15 cellular contexts compared by ENCODE assay signal in genomic region chr15:57111002-57111401, GRCh38.
DNase-seq lines count a peak whose midpoint lies in the region; ATAC-seq and TF ChIP-seq lines count a peak whose summit lies in the region.
"Had no signal": no experiment of that assay in that cellular context is flagged by ENCODE, and none has a peak within 500 bp of the region (broad histone marks: within the 10 kb centered on the region; RNA-seq: fewer than 3 reads in every experiment).

No MANE protein-coding gene starts in this region.

- TF ChIP-seq CTCF in GM23338 (conservative IDR thresholded peaks at IDR 0.05; ENCODE audit: low read depth in 2 of 2) (peak in 1 of 2 experiments; percentile 36; a peak in 2 of 4 replicates), brain microvascular endothelial cell (IDR thresholded peaks at IDR 0.05; ENCODE audit: low read depth, low read length, missing control alignments) (peak; percentile 32), hepatocyte (IDR thresholded peaks at IDR 0.05; ENCODE audit: poor library complexity) (peak; percentile 6), type B pancreatic cell (conservative IDR thresholded peaks at IDR 0.05) (peak; percentile 43), PC-9 (conservative IDR thresholded peaks at IDR 0.05) (no peak)

- H3K9me3 ChIP-seq in hepatocyte (ENCODE audit: low read depth) = no peaks in the 10 kb centered on the region
- H3K9me3 ChIP-seq in PC-9 (ENCODE audit: insufficient read depth, low read depth) = no peaks in the 10 kb centered on the region

- no peaks in the 10 kb centered on the region for H3F3A ChIP-seq in GM23338 (replicated peaks; ENCODE audit: low read depth)
- H3F3A ChIP-seq in PC-9 (ENCODE audit: insufficient read depth, low read depth) = no peaks in the 10 kb centered on the region

- no peaks in the 10 kb centered on the region for H3K36me3 ChIP-seq in GM23338 (ENCODE audit: insufficient read depth)
- H3K36me3 ChIP-seq in brain microvascular endothelial cell (replicated peaks) = no peaks in the 10 kb centered on the region
- no peaks in the 10 kb centered on the region for H3K36me3 ChIP-seq in hepatocyte (replicated peaks; ENCODE audit: insufficient read depth, low read depth)
- H3K36me3 ChIP-seq in PC-9 (ENCODE audit: low read depth) = no peaks in the 10 kb centered on the region

- WGBS in hepatocyte (ENCODE audit: low lambda C conversion rate, missing lambda C conversion rate) = 97% methylated on average over 4 of the region's 4 CpGs

- H3K27me3 ChIP-seq in GM23338 (ENCODE audit: insufficient read depth) = no peaks in the 10 kb centered on the region
- H3K27me3 ChIP-seq in brain microvascular endothelial cell (replicated peaks) = no peaks in the 10 kb centered on the region
- no peaks in the 10 kb centered on the region for H3K27me3 ChIP-seq in hepatocyte
- H3K27me3 ChIP-seq in PC-9 (ENCODE audit: insufficient read depth, low read depth) = no peaks in the 10 kb centered on the region

- H3K27ac Mint-ChIP-seq in GM23338 (no peak overlapping the region), type B pancreatic cell (no peak overlapping the region)
- H3K27ac Mint-ChIP-seq: CD4-positive, alpha-beta T cell had no signal

- intact Hi-C loops in PC-9 (cut with micrococcal nuclease; ENCODE audit: unreplicated experiment) = no loop called here

- H3K27me3 Mint-ChIP-seq in GM23338 (ENCODE audit: insufficient read depth, low read depth, poor library complexity) (peaks cover 5% of the 10 kb centered on the region), type B pancreatic cell (no peaks in the 10 kb centered on the region)
- H3K27me3 Mint-ChIP-seq: CD4-positive, alpha-beta T cell had no signal

- H2AFZ ChIP-seq in GM23338 (no peak overlapping the region), hepatocyte (no peak overlapping the region), PC-9 (no peak overlapping the region)

- H3K36me3 Mint-ChIP-seq in GM23338 (ENCODE audit: low read depth) (peaks cover 6% of the 10 kb centered on the region; the same call in 2 of the 3 replicates), type B pancreatic cell (peaks cover 13% of the 10 kb centered on the region)

- DNase-seq in GM23338 (ENCODE audit: low spot score) (peak; percentile 41), brain microvascular endothelial cell (no peak), hepatocyte (ENCODE audit: low spot score) (no peak), type B pancreatic cell (ENCODE audit: extremely low spot score, unreplicated experiment) (no peak), NCI-H226 (no peak), PC-9 (no peak), midbrain (lab: John Stamatoyannopoulos, UW) (no peak)
- DNase-seq: activated CD4-positive, alpha-beta T cell treated with anti-CD3 and anti-CD28 coated beads for 48 hours; activated CD8-positive, alpha-beta memory T cell treated with anti-CD3 and anti-CD28 coated beads, Interleukin-2, amount 50 U/mL, for 48 hours; activated effector memory CD4-positive, alpha-beta T cell treated with anti-CD3 and anti-CD28 coated beads, Interleukin-2, amount 50 U/mL, for 16 hours; CD4-positive, alpha-beta T cell; NCI-H1417 treated with DMSO at 0.1 percent for 48 hours; NCI-H2171; occipital lobe; stimulated activated CD4-positive, alpha-beta T cell treated with anti-CD3 and anti-CD28 coated beads, Interleukin-4, amount 100 ng/mL, for 1 hour had no signal

- H3K79me2 ChIP-seq in GM23338 (replicated peaks; ENCODE audit: insufficient read depth) = peaks cover 31% of the 10 kb centered on the region
- peaks cover 53% of the 10 kb centered on the region for H3K79me2 ChIP-seq in hepatocyte
- H3K79me2 ChIP-seq in PC-9 (ENCODE audit: low read depth) = no peaks in the 10 kb centered on the region

- H4K20me1 ChIP-seq in GM23338 (replicated peaks; ENCODE audit: insufficient read depth) (no peaks in the 10 kb centered on the region), hepatocyte (ENCODE audit: insufficient read depth, poor library complexity, severe bottlenecking) (no peaks in the 10 kb centered on the region), PC-9 (ENCODE audit: insufficient read depth) (no peaks in the 10 kb centered on the region)

- peak; percentile 54 for ATAC-seq in GM23338

- H3K4me1 Mint-ChIP-seq in GM23338 (peaks cover 37% of the 10 kb centered on the region), type B pancreatic cell (ENCODE audit: unreplicated experiment) (peaks cover 17% of the 10 kb centered on the region)

- no peaks in the 10 kb centered on the region; the same call in 1 of the 2 replicates for H3K9me2 ChIP-seq in GM23338 (ENCODE audit: insufficient read depth)
- no peaks in the 10 kb centered on the region for H3K9me2 ChIP-seq in hepatocyte (replicated peaks; ENCODE audit: insufficient read depth)
- H3K9me2 ChIP-seq in PC-9 (ENCODE audit: insufficient read depth) = no peaks in the 10 kb centered on the region

- no peak overlapping the region for H3K4me2 ChIP-seq in GM23338
- H3K4me2 ChIP-seq in hepatocyte = no peak overlapping the region
- no peak overlapping the region for H3K4me2 ChIP-seq in PC-9

- BruUV-seq in PC-9 (replicated peaks; lab: Mats Ljungman, UMichigan) = no TSS peak

- in situ Hi-C loops in brain microvascular endothelial cell (cut with HindIII; ENCODE audit: low pct_ligation_motif_present, low sequenced_read_pairs) = no loop called here

- POLR2A ChIA-PET in PC-9 (lab: Charles Lee; ENCODE audit: unreplicated experiment) = no interaction called here

- H3K4me1 ChIP-seq in GM23338 (ENCODE audit: insufficient read depth) = peaks cover 22% of the 10 kb centered on the region
- no peaks in the 10 kb centered on the region for H3K4me1 ChIP-seq in hepatocyte (ENCODE audit: insufficient read depth)
- no peaks in the 10 kb centered on the region for H3K4me1 ChIP-seq in PC-9 (replicated peaks; ENCODE audit: insufficient read depth)

- H3K9me3 Mint-ChIP-seq in GM23338 (no peaks in the 10 kb centered on the region), type B pancreatic cell (peaks cover 1% of the 10 kb centered on the region)
- H3K9me3 Mint-ChIP-seq: CD4-positive, alpha-beta T cell had no signal

- CTCF ChIA-PET in PC-9 (lab: Charles Lee) = no interaction called here

- H3K4me3 ChIP-seq in GM23338 (no peak overlapping the region), brain microvascular endothelial cell (ENCODE audit: low read depth, low read length) (no peak overlapping the region), hepatocyte (no peak overlapping the region), PC-9 (no peak overlapping the region)

- H3K4me3 Mint-ChIP-seq in GM23338 (no peak overlapping the region), type B pancreatic cell (no peak overlapping the region)
- H3K4me3 Mint-ChIP-seq: CD4-positive, alpha-beta T cell had no signal

- H3K27ac ChIP-seq in GM23338 (ENCODE audit: low read depth) (no peak overlapping the region), brain microvascular endothelial cell (no peak overlapping the region), hepatocyte (no peak overlapping the region), PC-9 (no peak overlapping the region)

TF ChIP-seq in GM23338, 12 proteins besides CTCF, POLR2A, EP300 and RAD21:
- no peak for TF ChIP-seq STAT1 (IDR thresholded peaks at IDR 0.05; ENCODE audit: unreplicated experiment)
- TF ChIP-seq EZH2phosphoT487 (IDR thresholded peaks at IDR 0.05; ENCODE audit: unreplicated experiment) = no peak
- TF ChIP-seq JUNB (IDR thresholded peaks at IDR 0.05; ENCODE audit: unreplicated experiment) = no peak
- TF ChIP-seq EZH2 (IDR thresholded peaks at IDR 0.05; ENCODE audit: low read depth, unreplicated experiment) = no peak
- no peak for TF ChIP-seq POLR2AphosphoS5 (IDR thresholded peaks at IDR 0.05; ENCODE audit: low read depth)
